Comparison of ENCODE assay signal across 26 cellular contexts in the genomic region with DNA sequence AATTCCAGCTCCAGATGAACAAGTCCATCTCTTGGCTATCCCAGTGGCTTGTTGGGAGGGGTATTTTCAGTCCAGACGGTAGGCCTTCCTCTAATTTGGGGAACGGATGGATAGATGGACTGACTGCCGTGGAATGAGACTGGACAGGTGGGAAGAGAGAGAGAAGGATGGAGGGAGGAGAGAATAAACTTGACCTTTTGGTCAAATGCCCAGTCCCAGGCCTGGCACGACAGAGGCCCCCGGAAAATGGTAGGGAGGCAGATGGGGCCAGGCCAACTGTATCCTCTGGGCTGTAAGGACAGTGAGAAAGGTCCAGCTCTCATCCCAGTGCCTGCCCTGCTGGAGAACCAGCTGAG. TPM values are rescaled to one million over a fixed set of nuclear protein-coding genes. Genes with fewer than 3 reads are reported as not detected.
DNase-seq lines count a peak whose midpoint lies in the region; ATAC-seq, FAIRE-seq and TF ChIP-seq lines count a peak whose summit lies in the region.
"Had no signal": no experiment of that assay in that cellular context is flagged by ENCODE, and none has a peak within 500 bp of the region (broad histone marks: within the 10 kb centered on the region; RNA-seq: fewer than 3 reads in every experiment).

No MANE protein-coding gene starts in this region.

- H3K27ac ChIP-seq in A549 (no peak overlapping the region), HUES6 (ENCODE audit: low read depth, low read length) (no peak overlapping the region), hepatocyte (no peak overlapping the region), liver (ENCODE audit: low read depth in 1 of 2, low read length in 2 of 2) (peak overlapping the region; percentile 76 to 81)
- H3K27ac ChIP-seq: C4-2B, Peyer's patch, SJSA1 had no signal

- intact Hi-C loops in Right ventricle myocardium superior (cut with DNase I): no loop called here

- no peaks in the 10 kb centered on the region for H4K20me1 ChIP-seq in hepatocyte (ENCODE audit: insufficient read depth, poor library complexity, severe bottlenecking)

- H3K4me2 ChIP-seq in A549: peak overlapping the region; percentile 58
- H3K4me2 ChIP-seq in hepatocyte: peak overlapping the region; percentile 77

- TF ChIP-seq CTCF in A549 (IDR thresholded peaks at IDR 0.05) (no peak), hepatocyte (IDR thresholded peaks at IDR 0.05; ENCODE audit: poor library complexity) (no peak), liver (IDR thresholded peaks at IDR 0.05; ENCODE audit: low read depth, low read length, missing input control) (no peak)

- no peak overlapping the region for H2AFZ ChIP-seq in hepatocyte

- TF ChIP-seq EP300 in A549 (IDR thresholded peaks at IDR 0.05): no peak

- no peak for TF ChIP-seq POLR2A in A549 (IDR thresholded peaks at IDR 0.05; ENCODE audit: low read length)

- WGBS in A549 (ENCODE audit: missing lambda C conversion rate): 75% methylated on average over 5 of the region's 5 CpGs
- WGBS in hepatocyte (ENCODE audit: low lambda C conversion rate, missing lambda C conversion rate): 78% methylated on average over 5 of the region's 5 CpGs
- 18% methylated on average over 5 of the region's 5 CpGs for WGBS in liver

- no peak for FAIRE-seq in A549 (lab: Jason Lieb, UNC)
- FAIRE-seq: GM18507, HTR-8/SVneo had no signal

- H3K27me3 ChIP-seq in HUES6 (ENCODE audit: control insufficient read depth, insufficient read depth, low read length) (peaks cover 58% of the 10 kb centered on the region), hepatocyte (peaks cover 62% of the 10 kb centered on the region), liver (ENCODE audit: control insufficient read depth in 4 of 4, insufficient read depth in 4 of 4, low read length in 3 of 4) (no peaks in the 10 kb centered on the region)

- no peak for TF ChIP-seq RAD21 in A549 (conservative IDR thresholded peaks at IDR 0.05 in 1 of 2, IDR thresholded peaks at IDR 0.05 in 1 of 2)
- no peak for TF ChIP-seq RAD21 in liver (IDR thresholded peaks at IDR 0.05)

- no peaks in the 10 kb centered on the region for H3K79me2 ChIP-seq in hepatocyte

- ATAC-seq in A549: no peak
- no peak for ATAC-seq in Right ventricle myocardium superior (ENCODE audit: poor library complexity)
- no peak for ATAC-seq in HG03159 (IDR thresholded peaks at IDR 0.05; ENCODE audit: unreplicated experiment)

- CTCF ChIA-PET in A549 (lab: Yijun Ruan, JAX): interaction anchor here (0.8 kb wide), 1 partner anchor 88 kb away, joined by 4 read pairs; no protein-coding TSS in a partner anchor

- H3K9me3 ChIP-seq in A549 (no peaks in the 10 kb centered on the region), HUES6 (ENCODE audit: control insufficient read depth, insufficient read depth, low read depth, low read length) (no peaks in the 10 kb centered on the region), hepatocyte (ENCODE audit: low read depth) (no peaks in the 10 kb centered on the region), liver (ENCODE audit: control insufficient read depth in 4 of 4, low read length in 3 of 4) (no peaks in the 10 kb centered on the region)
- H3K9me3 ChIP-seq: MG63, Peyer's patch, SJSA1 had no signal

- DNase-seq in A549 (ENCODE audit: low read depth in 1 of 2, low spot score in 1 of 2) (no peak), hepatocyte (ENCODE audit: low spot score) (no peak), Right ventricle myocardium superior (no peak), cortex of kidney (lab: John Stamatoyannopoulos, UW) (no peak), activated T-cell treated with anti-CD3 and anti-CD28 coated beads for 4 hours (no peak)
- DNase-seq: 8988T, DMS53, GDM1, Kasumi-1, MG63, NCI-H1417, NCI-H1694 treated with DMSO at 0.1 percent for 48 hours, NCI-H2081 treated with DMSO at 0.1 percent for 48 hours, NCI-H2171 treated with DMSO at 0.1 percent for 48 hours, NCI-H524 treated with DMSO at 0.1 percent for 48 hours, Peyer's patch had no signal

- H3K4me1 ChIP-seq in A549 (no peaks in the 10 kb centered on the region), HUES6 (ENCODE audit: control insufficient read depth, insufficient read depth, low read length) (no peaks in the 10 kb centered on the region), hepatocyte (ENCODE audit: insufficient read depth) (peaks cover 11% of the 10 kb centered on the region), liver (ENCODE audit: control insufficient read depth in 4 of 4, insufficient read depth in 4 of 4, low read length in 3 of 4) (peaks cover 5 to 68% (median 44%) of the 10 kb centered on the region in 4 donors)
- H3K4me1 ChIP-seq: SJSA1 had no signal

- H3K9ac ChIP-seq in HUES6 (ENCODE audit: low read length) (no peak overlapping the region), liver (ENCODE audit: low read depth in 1 of 2, low read length in 2 of 2) (peak overlapping the region; percentile 65 to 91)

- no peaks in the 10 kb centered on the region for H3K36me3 ChIP-seq in HUES6 (ENCODE audit: control insufficient read depth, insufficient read depth, low read length)
- no peaks in the 10 kb centered on the region for H3K36me3 ChIP-seq in hepatocyte (replicated peaks; ENCODE audit: insufficient read depth, low read depth)
- peaks cover 1 to 12% (median 9%) of the 10 kb centered on the region in 4 donors for H3K36me3 ChIP-seq in liver (ENCODE audit: control insufficient read depth in 4 of 4, insufficient read depth in 3 of 4, low read depth in 1 of 4, low read length in 3 of 4)
- H3K36me3 ChIP-seq: MG63, Peyer's patch, SJSA1 had no signal

- POLR2A ChIA-PET in A549 (lab: Yijun Ruan, JAX): no interaction called here

- H3K4me3 ChIP-seq in A549: no peak overlapping the region
- peak overlapping the region; percentile 70; the same call in 1 of the 2 replicates for H3K4me3 ChIP-seq in HUES6 (ENCODE audit: low read depth, low read length)
- no peak overlapping the region for H3K4me3 ChIP-seq in hepatocyte
- peak overlapping the region; percentile 74 to 95 (median 75) for H3K4me3 ChIP-seq in liver (ENCODE audit: low read depth in 1 of 3, low read length in 3 of 3)
- H3K4me3 ChIP-seq: MG63, SJSA1 had no signal

- H3K9me2 ChIP-seq in hepatocyte (replicated peaks; ENCODE audit: insufficient read depth): no peaks in the 10 kb centered on the region

TF ChIP-seq in A549, 52 proteins besides CTCF, POLR2A, EP300 and RAD21 (continues in another document):
- TF ChIP-seq ZNF302 (CRISPR knock-in tag; IDR thresholded peaks at IDR 0.05) (no peak), MAFK (IDR thresholded peaks at IDR 0.05; ENCODE audit: partially characterized antibody) (no peak), CEBPB (IDR thresholded peaks at IDR 0.05) (no peak), EHMT2 (IDR thresholded peaks at IDR 0.05; ENCODE audit: low read depth) (no peak)

TF ChIP-seq in liver, 16 proteins besides CTCF, POLR2A, EP300 and RAD21 (continues in another document):
- TF ChIP-seq, protein P1, sequence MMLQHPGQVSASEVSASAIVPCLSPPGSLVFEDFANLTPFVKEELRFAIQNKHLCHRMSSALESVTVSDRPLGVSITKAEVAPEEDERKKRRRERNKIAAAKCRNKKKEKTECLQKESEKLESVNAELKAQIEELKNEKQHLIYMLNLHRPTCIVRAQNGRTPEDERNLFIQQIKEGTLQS (IDR thresholded peaks at IDR 0.05): no peak
- TF ChIP-seq RXRA (IDR thresholded peaks at IDR 0.05) (no peak), TAF1 (conservative IDR thresholded peaks at IDR 0.05) (no peak), HNF4G (IDR thresholded peaks at IDR 0.05) (no peak), HNF4A (conservative IDR thresholded peaks at IDR 0.05) (peak in 1 of 2 donors; percentile 6)

RNA-seq across cellular contexts. Expression of a gene that starts 1.1 kb away (rescaled TPM):
- polyA plus RNA-seq in A549 (2011; rRNA removed): not detected in 2 replicates
- polyA plus RNA-seq in A549 (2012; cell fraction: cytosol; rRNA removed): not detected in 2 replicates
- not detected in 2 replicates for polyA plus RNA-seq in A549 (2012; cell fraction: nucleus; rRNA removed)
- not detected in 3 replicates for polyA plus RNA-seq in A549 (2017; fragmentation: RNase III; extraction: RNeasy Plus Mini Kit Qiagen cat#74134 plus additional on column Dnase treatment)
- polyA minus RNA-seq in A549 (2011; rRNA and poly(A)+ RNA removed): not detected in 2 replicates
- 14.1 and 22.1 TPM in 2 replicates for total RNA-seq in hepatocyte
- polyA plus RNA-seq in hepatocyte: 9.7 and 10.2 TPM in 2 replicates
- total RNA-seq in liver: 100 to 1,000 TPM in 1 of 2 donors, 10 to 100 TPM in 1; 27.7 to 144 TPM
- polyA plus RNA-seq in liver: 100 to 1,000 TPM in 1 of 2 donors, 10 to 100 TPM in 1; 88.3 to 197 TPM
- 0.11 TPM for total RNA-seq in Right ventricle myocardium superior
- total RNA-seq: H4, OCI-LY7, Peyer's patch, SJSA1 had no signal
- polyA plus RNA-seq: AG04450 had no signal

RNA-seq across cellular contexts. Expression of a gene that starts 43.1 kb away (rescaled TPM):
- polyA plus RNA-seq in A549 (2011; rRNA removed): not detected in 2 replicates
- polyA plus RNA-seq in A549 (2012; cell fraction: cytosol; rRNA removed): not detected in 2 replicates
- not detected in 2 replicates for polyA plus RNA-seq in A549 (2012; cell fraction: nucleus; rRNA removed)
- polyA plus RNA-seq in A549 (2017; fragmentation: RNase III; extraction: RNeasy Plus Mini Kit Qiagen cat#74134 plus additional on column Dnase treatment): not detected in 3 replicates
- polyA minus RNA-seq in A549 (2011; rRNA and poly(A)+ RNA removed): not detected in 2 replicates
- total RNA-seq in hepatocyte: not detected in 2 replicates
- polyA plus RNA-seq in hepatocyte: not detected in 2 replicates
- total RNA-seq in liver: 100 to 1,000 TPM in 1 of 2 donors, 10 to 100 TPM in 1; 62.3 to 374 TPM
- polyA plus RNA-seq in liver: 100 to 1,000 TPM; 216 to 326 TPM
- total RNA-seq in Right ventricle myocardium superior: 10.0 TPM
- total RNA-seq: H4, OCI-LY7, SJSA1 had no signal

RNA-seq across cellular contexts. Expression of a gene that starts 43.2 kb away (rescaled TPM):
- polyA plus RNA-seq in A549 (2011; rRNA removed): 1.5 and 2.2 TPM in 2 replicates
- not detected in 2 replicates for polyA plus RNA-seq in A549 (2012; cell fraction: cytosol; rRNA removed)
- polyA plus RNA-seq in A549 (2012; cell fraction: nucleus; rRNA removed): not detected in 2 replicates
- polyA plus RNA-seq in A549 (2017; fragmentation: RNase III; extraction: RNeasy Plus Mini Kit Qiagen cat#74134 plus additional on column Dnase treatment): not detected in 3 replicates
- 1.9 and 4.8 TPM in 2 replicates for polyA minus RNA-seq in A549 (2011; rRNA and poly(A)+ RNA removed)
- 0.16 and 0.87 TPM in 2 replicates for total RNA-seq in hepatocyte
- 0.87 and 1.0 TPM in 2 replicates for polyA plus RNA-seq in hepatocyte
- total RNA-seq in liver: 100 to 1,000 TPM in 1 of 2 donors, 10 to 100 TPM in 1; 28.9 to 130 TPM
- polyA plus RNA-seq in liver: 10 to 100 TPM; 39.4 to 57.6 TPM
- 2.2 TPM for total RNA-seq in Right ventricle myocardium superior
- total RNA-seq: SJSA1 had no signal

Comparison
In these comparisons a context has a peak if more than half of its experiments do, and no peak if none do; other contexts are left out.
1. H3K27ac ChIP-seq: peak in liver (2 of 2); none in A549 (0 of 2), HUES6 (single experiment) and hepatocyte (single experiment).
2. H3K4me3 ChIP-seq: peak in HUES6 (single experiment) and liver (3 of 3); none in A549 (single experiment) and hepatocyte (single experiment).
3. RNA of a gene that starts 1.1 kb away (total RNA-seq): 27.7 to 144 TPM in liver and 14.1 to 22.1 TPM in hepatocyte; 0.11 TPM in Right ventricle myocardium superior (single experiment); every median in the first group is over 10 times any median in the second.
4. RNA of a gene that starts 43.1 kb away (total RNA-seq): 62.3 to 374 TPM in liver and 10.0 TPM in Right ventricle myocardium superior (single experiment); not detected in hepatocyte; every median in the first group is over 10 times any median in the second.